In genomic region chr7:50303082-50303893, GRCh38 we compare ENCODE assay signal across 10 cellular contexts. TPM values are rescaled to one million over a fixed set of nuclear protein-coding genes. Genes with fewer than 3 reads are reported as not detected.
DNase-seq lines count a peak whose midpoint lies in the region; FAIRE-seq and TF ChIP-seq lines count a peak whose summit lies in the region.
"Had no signal": no experiment of that assay in that cellular context is flagged by ENCODE, and none has a peak within 500 bp of the region (broad histone marks: within the 10 kb centered on the region; RNA-seq: fewer than 3 reads in every experiment).

No MANE protein-coding gene starts in this region.

- no peak overlapping the region for H2AFZ ChIP-seq in OCI-LY3 (ENCODE audit: low read depth, low read length)
- H2AFZ ChIP-seq in H1 (ENCODE audit: low read length): peak overlapping the region; percentile 47; the same call in 1 of the 2 replicates

- no peak for TF ChIP-seq EP300 in H1 (IDR thresholded peaks at IDR 0.05; ENCODE audit: borderline replicate concordance in 1 of 2, low read depth in 2 of 2, low read length in 2 of 2)

- peak; percentile 30 for DNase-seq in DMS53 (lab: John Stamatoyannopoulos, UW)
- no peak for DNase-seq in DMS53 treated with DMSO at 0.1 percent for 48 hours (lab: John Stamatoyannopoulos, UW; ENCODE audit: unreplicated experiment)
- DNase-seq in H1 (ENCODE audit: low read depth in 1 of 2, low spot score in 2 of 2): peak in 1 of 2 experiments; percentile 63
- no peak for DNase-seq in NCI-H2227 (lab: John Stamatoyannopoulos, UW; ENCODE audit: unreplicated experiment)
- DNase-seq in dermis blood vessel endothelial cell: no peak
- no peak for DNase-seq in NCI-H82 treated with DMSO at 0.1 percent for 48 hours (lab: John Stamatoyannopoulos, UW; ENCODE audit: unreplicated experiment)

- H3K4ac ChIP-seq in H1 (replicated peaks; ENCODE audit: insufficient read length, low read depth, low read length): no peak overlapping the region

- no peak overlapping the region for H2AK5ac ChIP-seq in H1 (ENCODE audit: low read depth, low read length)

- no peak overlapping the region for H3K56ac ChIP-seq in H1 (replicated peaks; ENCODE audit: insufficient read length, low read depth, low read length)

- peak overlapping the region; percentile 86 for H3K4me2 ChIP-seq in OCI-LY3 (ENCODE audit: low read length)
- peak overlapping the region; percentile 69 to 81 for H3K4me2 ChIP-seq in H1 (ENCODE audit: insufficient read depth in 1 of 2, low read depth in 2 of 2, low read length in 2 of 2)
- peak overlapping the region; percentile 69 for H3K4me2 ChIP-seq in skeletal muscle satellite cell (ENCODE audit: low read length)

- no peak overlapping the region for H2BK15ac ChIP-seq in H1 (ENCODE audit: low read length)

- CTCF ChIA-PET in H1 (lab: Charles Lee; ENCODE audit: partially characterized antibody): no interaction called here

- H4K5ac ChIP-seq in H1 (ENCODE audit: insufficient read length, low read depth, low read length): no peak overlapping the region

- H3K4me3 ChIP-seq in OCI-LY3 (ENCODE audit: low read length) (peak overlapping the region; percentile 73), H1 (ENCODE audit: extremely low read depth in 1 of 4, insufficient read depth in 2 of 4, low read depth in 3 of 4, low read length in 4 of 4) (peak overlapping the region; percentile 37 to 61 (median 44)), skeletal muscle satellite cell (ENCODE audit: low read length) (no peak overlapping the region)

- H3K4me1 ChIP-seq in OCI-LY3 (ENCODE audit: low read length) (peaks cover 56% of the 10 kb centered on the region), H1 (replicated peaks in 1 of 4; ENCODE audit: control insufficient read depth in 3 of 4, insufficient read depth in 4 of 4, low read length in 3 of 4) (peaks cover 0 to 4% (median 0%) of the 10 kb centered on the region in 4 experiments; a peak in 2 of 7 replicates), skeletal muscle satellite cell (ENCODE audit: control insufficient read depth, insufficient read depth, low read length) (no peaks in the 10 kb centered on the region)

- no peak for FAIRE-seq in H1 (lab: Jason Lieb, UNC)
- FAIRE-seq: A204.1 had no signal

- no peaks in the 10 kb centered on the region for H4K20me1 ChIP-seq in OCI-LY3 (ENCODE audit: insufficient read depth, low read length)
- no peaks in the 10 kb centered on the region for H4K20me1 ChIP-seq in H1 (replicated peaks in 1 of 2; ENCODE audit: control insufficient read depth in 1 of 2, insufficient read depth in 2 of 2, low read length in 2 of 2)

- no peaks in the 10 kb centered on the region for H3K79me1 ChIP-seq in H1 (ENCODE audit: low read depth, low read length)

- POLR2A ChIA-PET in H1 (lab: Charles Lee; ENCODE audit: partially characterized antibody): interaction anchor here (1.1 to 1.5 kb wide), 2 partner anchors 21 to 121 kb away, joined by 3 to 4 read pairs; no protein-coding TSS in a partner anchor

- no peak for TF ChIP-seq RAD21 in H1 (IDR thresholded peaks at IDR 0.05 in 1 of 2, conservative IDR thresholded peaks at IDR 0.05 in 1 of 2; ENCODE audit: low read depth in 2 of 2, low read length in 2 of 2)

- peaks cover 64% of the 10 kb centered on the region for H3K79me2 ChIP-seq in OCI-LY3 (ENCODE audit: low read length)
- H3K79me2 ChIP-seq in H1 (ENCODE audit: control insufficient read depth in 1 of 2, insufficient read depth in 2 of 2, low read length in 2 of 2): no peaks in the 10 kb centered on the region

- no peak overlapping the region for H3K23ac ChIP-seq in H1 (ENCODE audit: insufficient read length)

- peak overlapping the region; percentile 72 for H3K9ac ChIP-seq in OCI-LY3 (ENCODE audit: low read length)
- no peak overlapping the region for H3K9ac ChIP-seq in H1 (replicated peaks in 1 of 4; ENCODE audit: extremely low read depth in 1 of 4, low read depth in 3 of 4, low read length in 3 of 4)
- H3K9ac ChIP-seq in skeletal muscle satellite cell (ENCODE audit: low read depth, low read length): no peak overlapping the region

- no peak overlapping the region for H2BK12ac ChIP-seq in H1 (ENCODE audit: low read depth, low read length)

- no peak overlapping the region for H4K91ac ChIP-seq in H1 (replicated peaks; ENCODE audit: insufficient read length, low read length)

- peaks cover 30% of the 10 kb centered on the region for H3K36me3 ChIP-seq in OCI-LY3 (replicated peaks; ENCODE audit: low read depth, low read length)
- H3K36me3 ChIP-seq in H1 (ENCODE audit: control insufficient read depth in 2 of 4, insufficient read depth in 4 of 4, low read length in 3 of 4): no peaks in the 10 kb centered on the region
- H3K36me3 ChIP-seq in skeletal muscle satellite cell (ENCODE audit: insufficient read depth, low read length): no peaks in the 10 kb centered on the region

- H3K9me3 ChIP-seq in OCI-LY3 (ENCODE audit: insufficient read depth, low read length) (no peaks in the 10 kb centered on the region), H1 (ENCODE audit: insufficient read depth in 2 of 2, low read depth in 1 of 2, low read length in 1 of 2) (peaks cover 0 to 4% of the 10 kb centered on the region in 2 experiments; a peak in 2 of 4 replicates), skeletal muscle satellite cell (replicated peaks; ENCODE audit: low read length) (no peaks in the 10 kb centered on the region)

- no peak overlapping the region for H2BK120ac ChIP-seq in H1 (replicated peaks; ENCODE audit: low read depth, low read length)

- 24% methylated on average over 42 of the region's 59 CpGs; no CpG with 5 or more reads in 1 of the 2 experiments for WGBS in H1 (ENCODE audit: extremely low coverage in 1 of 2, insufficient coverage in 1 of 2, insufficient read length in 1 of 2, insufficient replicate concordance in 2 of 2, low coverage in 1 of 2, low lambda C conversion rate in 2 of 2, missing lambda C conversion rate in 1 of 2), 2 experiments

- peak overlapping the region; percentile 32; the same call in 1 of the 2 replicates for H2BK20ac ChIP-seq in H1 (ENCODE audit: low read length)

- H4K8ac ChIP-seq in H1 (ENCODE audit: extremely low read depth, insufficient read depth, low read length): no peak overlapping the region

- H3K14ac ChIP-seq in H1 (ENCODE audit: insufficient read length): no peak overlapping the region

- H3K23me2 ChIP-seq in H1 (ENCODE audit: low read depth, low read length): peaks cover 11% of the 10 kb centered on the region

- no peak for TF ChIP-seq CTCF in OCI-LY3 (IDR thresholded peaks at IDR 0.05; ENCODE audit: low read depth, low read length)
- no peak for TF ChIP-seq CTCF in H1 (IDR thresholded peaks at IDR 0.05; ENCODE audit: control extremely low read depth in 1 of 3, insufficient read depth in 1 of 3, low read depth in 1 of 3, low read length in 3 of 3)

- no peaks in the 10 kb centered on the region for H3K27me3 ChIP-seq in OCI-LY3 (ENCODE audit: low read depth, low read length)
- peaks cover 16 to 41% (median 35%) of the 10 kb centered on the region in 4 experiments for H3K27me3 ChIP-seq in H1 (replicated peaks in 1 of 4; ENCODE audit: control insufficient read depth in 3 of 4, extremely low read depth in 1 of 4, insufficient read depth in 3 of 4, low read length in 3 of 4)
- peaks cover 74% of the 10 kb centered on the region for H3K27me3 ChIP-seq in skeletal muscle satellite cell (ENCODE audit: control insufficient read depth, insufficient read depth, low read length)

- H2BK5ac ChIP-seq in H1 (ENCODE audit: low read depth, low read length): no peak overlapping the region

- H3K27ac ChIP-seq in OCI-LY3 (ENCODE audit: low read length) (no peak overlapping the region), H1 (ENCODE audit: low read depth, low read length) (no peak overlapping the region)

- TF ChIP-seq POLR2A in H1 (IDR thresholded peaks at IDR 0.05; ENCODE audit: control extremely low read depth in 1 of 2, low read depth in 2 of 2, low read length in 2 of 2): no peak

- peak overlapping the region; percentile 24 for H3K18ac ChIP-seq in H1 (ENCODE audit: extremely low read depth, low read length)

RNA-seq across cellular contexts. Expression of gene IKZF1, which starts 1.2 kb away (rescaled TPM):
- total RNA-seq in H1 (2021; fragmentation: NEBNext Ultra II Directional; extraction: Animal tissue kit (Norgen Biotek cat#: 25700)): 0.71 and 0.74 TPM in 2 replicates
- polyA plus RNA-seq in H1 (2011; rRNA removed): 1.3 and 1.5 TPM in 2 replicates
- polyA plus RNA-seq in H1 (2011; cell fraction: cytosol; rRNA removed): 0.81 TPM
- 1.4 TPM for polyA plus RNA-seq in H1 (2011; cell fraction: nucleus; rRNA removed)
- 0.75 to 1.2 TPM (median 1.0 TPM) in 4 replicates for polyA plus RNA-seq in H1 (2012, experiment 1 of 2)
- polyA plus RNA-seq in H1 (2012, experiment 2 of 2): 0.20 TPM
- 0.63 TPM for polyA plus RNA-seq in H1 (2013, experiment 1 of 2)
- 0.55 TPM for polyA plus RNA-seq in H1 (2013, experiment 2 of 2)
- 1.2 and 1.5 TPM in 2 replicates for polyA minus RNA-seq in H1 (2011; rRNA and poly(A)+ RNA removed)
- 2.6 TPM for polyA minus RNA-seq in H1 (2011; cell fraction: cytosol; rRNA and poly(A)+ RNA removed)
- polyA minus RNA-seq in H1 (2011; cell fraction: nucleus; rRNA and poly(A)+ RNA removed): 4.5 TPM
- not detected in 2 replicates for total RNA-seq in skeletal muscle satellite cell (2012; rRNA removed)
- total RNA-seq in dermis blood vessel endothelial cell: 0.17 TPM in 1 of 2 replicates, not detected in the other
- total RNA-seq: RPMI7951 had no signal
